In genomic region chr1:151924691-151925587, GRCh38 we compare ENCODE assay signal across 11 cellular contexts. TPM values are rescaled to one million over a fixed set of nuclear protein-coding genes. Genes with fewer than 3 reads are reported as not detected.
DNase-seq lines count a peak whose midpoint lies in the region; ATAC-seq and TF ChIP-seq lines count a peak whose summit lies in the region.
"Had no signal": no experiment of that assay in that cellular context is flagged by ENCODE, and none has a peak within 500 bp of the region (broad histone marks: within the 10 kb centered on the region; RNA-seq: fewer than 3 reads in every experiment).

No MANE protein-coding gene starts in this region.

- no peak for TF ChIP-seq CTCF in IMR-90 (conservative IDR thresholded peaks at IDR 0.05; ENCODE audit: low read depth, low read length)

- H3K4me2 ChIP-seq in IMR-90 (ENCODE audit: low read depth, low read length) (no peak overlapping the region), trophoblast cell (ENCODE audit: low read length) (no peak overlapping the region), GM23248 (ENCODE audit: unreplicated experiment) (no peak overlapping the region)

- ATAC-seq in IMR-90 (ENCODE audit: low read depth): peak; percentile 21; the same call in 1 of the 2 replicates
- peak; percentile 84 for ATAC-seq in activated T-helper 17 cell treated with anti-CD3 and anti-CD28 coated beads, Interleukin-2, amount 50 U/mL, for 72 hours (replicated peaks)

- H4K20me1 ChIP-seq in IMR-90 (ENCODE audit: insufficient read depth, low read length) (no peaks in the 10 kb centered on the region), GM23248 (ENCODE audit: insufficient read depth) (no peaks in the 10 kb centered on the region)

- POLR2A ChIA-PET in IMR-90 (lab: Charles Lee; ENCODE audit: unreplicated experiment): no interaction called here

- H4K8ac ChIP-seq in IMR-90 (ENCODE audit: low read depth in 2 of 2, low read length in 2 of 2) (no peak overlapping the region), trophoblast cell (ENCODE audit: low read depth, low read length) (no peak overlapping the region)

- H3K4me3 Mint-ChIP-seq in activated T-cell treated with anti-CD3 and anti-CD28 coated beads, Interleukin-2, amount 50 U/mL, for 24 hours: no peak overlapping the region
- peak overlapping the region; percentile 57 for H3K4me3 Mint-ChIP-seq in activated T-helper 17 cell treated with anti-CD3 and anti-CD28 coated beads, Interleukin-2, amount 50 U/mL, for 72 hours

- TF ChIP-seq POLR2A in IMR-90 (IDR thresholded peaks at IDR 0.05; ENCODE audit: low read depth, low read length): no peak

- in situ Hi-C loops in IMR-90 (cut with MboI; ENCODE audit: low sequenced_read_pairs) (no loop called here), GM23248 (cut with MboI) (no loop called here), ACHN (cut with HindIII; ENCODE audit: low pct_ligation_motif_present, low pct_unique_long_range_greater_than_20kb, low sequenced_read_pairs) (loop anchor here (25.0 kb wide), 1 partner anchor 87 kb away; no protein-coding TSS in a partner anchor)

- CTCF ChIA-PET in IMR-90 (lab: Yijun Ruan, JAX): interaction anchor here (1.0 kb wide), 1 partner anchor 77 kb away, joined by 3 read pairs; no protein-coding TSS in a partner anchor

- no peak overlapping the region for H2AFZ ChIP-seq in IMR-90 (replicated peaks; ENCODE audit: low read length, poor library complexity)
- no peak overlapping the region for H2AFZ ChIP-seq in trophoblast cell (ENCODE audit: insufficient read depth, low read length, poor library complexity)
- no peak overlapping the region for H2AFZ ChIP-seq in GM23248

- H3K4me1 Mint-ChIP-seq in activated T-cell treated with anti-CD3 and anti-CD28 coated beads, Interleukin-2, amount 50 U/mL, for 24 hours (ENCODE audit: low read depth): peaks cover 12% of the 10 kb centered on the region
- peaks cover 14% of the 10 kb centered on the region for H3K4me1 Mint-ChIP-seq in activated T-helper 17 cell treated with anti-CD3 and anti-CD28 coated beads, Interleukin-2, amount 50 U/mL, for 72 hours

- intact Hi-C loops in IMR-90 (cut with micrococcal nuclease): no loop called here

- H3K9ac ChIP-seq in IMR-90 (ENCODE audit: low read depth, low read length) (no peak overlapping the region), trophoblast cell (ENCODE audit: low read length) (no peak overlapping the region), GM23248 (no peak overlapping the region)

- H3K9me3 ChIP-seq in IMR-90 (ENCODE audit: control insufficient read depth, insufficient read depth, low read length) (no peaks in the 10 kb centered on the region), trophoblast cell (ENCODE audit: insufficient read depth, low read depth, low read length) (no peaks in the 10 kb centered on the region), GM23248 (ENCODE audit: low read depth) (no peaks in the 10 kb centered on the region)

- H2BK12ac ChIP-seq in trophoblast cell (ENCODE audit: low read length): no peak overlapping the region

- dilution Hi-C loops in IMR-90 (cut with HindIII; ENCODE audit: low sequenced_read_pairs, unreplicated experiment): loop anchor here (25.0 kb wide), 1 partner anchor 87 kb away; no protein-coding TSS in a partner anchor

- H3K36me3 ChIP-seq in IMR-90 (ENCODE audit: control insufficient read depth, insufficient read depth, low read length) (no peaks in the 10 kb centered on the region), trophoblast cell (ENCODE audit: control insufficient read depth in 1 of 2, insufficient read depth in 2 of 2, low read length in 2 of 2) (no peaks in the 10 kb centered on the region), GM23248 (ENCODE audit: low read depth) (no peaks in the 10 kb centered on the region)

- H3K79me2 ChIP-seq in trophoblast cell (ENCODE audit: control insufficient read depth, insufficient read depth, low read length, poor library complexity): no peaks in the 10 kb centered on the region
- no peaks in the 10 kb centered on the region for H3K79me2 ChIP-seq in GM23248 (ENCODE audit: insufficient read depth)

- H3K79me1 ChIP-seq in IMR-90 (ENCODE audit: low read depth in 1 of 2, low read length in 2 of 2) (no peaks in the 10 kb centered on the region), trophoblast cell (ENCODE audit: low read length) (no peaks in the 10 kb centered on the region)

- H3K14ac ChIP-seq in IMR-90 (replicated peaks; ENCODE audit: low read depth, low read length): no peak overlapping the region
- H3K14ac ChIP-seq in trophoblast cell (ENCODE audit: low read length): no peak overlapping the region

- H3K27ac ChIP-seq in IMR-90 (ENCODE audit: insufficient read depth, low read length) (no peak overlapping the region), trophoblast cell (ENCODE audit: low read depth, low read length) (no peak overlapping the region), GM23248 (no peak overlapping the region)

- no peak overlapping the region for H4K12ac ChIP-seq in trophoblast cell (ENCODE audit: low read depth, low read length)

- no TSS peak for BruUV-seq in IMR-90 (replicated peaks; lab: Mats Ljungman, UMichigan)

- no peak overlapping the region for H2BK15ac ChIP-seq in IMR-90 (ENCODE audit: low read depth, low read length)

- H3K9me3 Mint-ChIP-seq in activated T-cell treated with anti-CD3 and anti-CD28 coated beads, Interleukin-2, amount 50 U/mL, for 24 hours: no peaks in the 10 kb centered on the region
- no peaks in the 10 kb centered on the region for H3K9me3 Mint-ChIP-seq in activated T-helper 17 cell treated with anti-CD3 and anti-CD28 coated beads, Interleukin-2, amount 50 U/mL, for 72 hours

- no peak overlapping the region for H3K18ac ChIP-seq in IMR-90 (ENCODE audit: low read depth, low read length)
- H3K18ac ChIP-seq in trophoblast cell (ENCODE audit: low read length): no peak overlapping the region

- WGBS in IMR-90 (ENCODE audit: extremely low coverage in 2 of 2, insufficient read length in 1 of 2), 2 experiments: no CpG with 5 or more reads among the region's 1 CpG
- WGBS in trophoblast cell (ENCODE audit: extremely low coverage, insufficient coverage, insufficient read length): no CpG with 5 or more reads among the region's 1 CpG
- WGBS in GM23248 (ENCODE audit: low coverage in 1 of 2, low lambda C conversion rate in 2 of 2, missing lambda C conversion rate in 2 of 2), 2 experiments: 79 to 82% methylated on average over 1 of the region's 1 CpG

- no peak for DNase-seq in activated T-cell treated with anti-CD3 and anti-CD28 coated beads, Interleukin-2, amount 50 U/mL, for 24 hours
- DNase-seq in activated T-cell treated with anti-CD3 and anti-CD28 coated beads for 4 hours (no peak), IMR-90 (no peak), trophoblast cell (peak; percentile 57 to 89), NCI-H1417 treated with DMSO at 0.1 percent for 48 hours (lab: John Stamatoyannopoulos, UW) (no peak), GM23248 (no peak), ACHN (no peak)
- DNase-seq: caudate nucleus, NCI-H2171 had no signal

- H4K91ac ChIP-seq in IMR-90 (ENCODE audit: insufficient read depth, low read depth, low read length) (no peak overlapping the region), trophoblast cell (ENCODE audit: low read depth, low read length) (no peak overlapping the region)

- peak overlapping the region; percentile 60 for H3K27ac Mint-ChIP-seq in activated T-cell treated with anti-CD3 and anti-CD28 coated beads, Interleukin-2, amount 50 U/mL, for 24 hours
- H3K27ac Mint-ChIP-seq in activated T-helper 17 cell treated with anti-CD3 and anti-CD28 coated beads, Interleukin-2, amount 50 U/mL, for 72 hours: peak overlapping the region; percentile 86

- H3K4ac ChIP-seq in IMR-90 (ENCODE audit: low read depth, low read length): no peak overlapping the region
- H3K4ac ChIP-seq in trophoblast cell (ENCODE audit: low read depth, low read length): no peak overlapping the region

- no peak overlapping the region for H4K5ac ChIP-seq in IMR-90 (ENCODE audit: low read depth, low read length)

- H2AK5ac ChIP-seq in IMR-90 (ENCODE audit: low read depth, low read length): no peak overlapping the region
- H2AK5ac ChIP-seq in trophoblast cell (ENCODE audit: low read length): no peak overlapping the region

- no peak overlapping the region for H2AK9ac ChIP-seq in IMR-90 (replicated peaks; ENCODE audit: low read depth, low read length, poor library complexity)

- no peak overlapping the region for H2BK20ac ChIP-seq in IMR-90 (ENCODE audit: low read depth, low read length)

- no peak overlapping the region for H2BK5ac ChIP-seq in IMR-90 (ENCODE audit: low read depth, low read length, poor library complexity, severe bottlenecking)
- no peak overlapping the region for H2BK5ac ChIP-seq in trophoblast cell (ENCODE audit: low read depth, low read length, poor library complexity)

- H3K23ac ChIP-seq in IMR-90 (ENCODE audit: low read depth, low read length): no peak overlapping the region
- H3K23ac ChIP-seq in trophoblast cell (ENCODE audit: low read length): no peak overlapping the region

- H3K9me1 ChIP-seq in IMR-90 (ENCODE audit: insufficient read depth, low read length): no peaks in the 10 kb centered on the region; the same call in 1 of the 2 replicates

- H3K27me3 ChIP-seq in IMR-90 (ENCODE audit: control insufficient read depth, insufficient read depth, low read length): peaks cover 12% of the 10 kb centered on the region
- H3K27me3 ChIP-seq in trophoblast cell (ENCODE audit: insufficient read depth, low read length): no peaks in the 10 kb centered on the region
- H3K27me3 ChIP-seq in GM23248 (replicated peaks; ENCODE audit: insufficient read depth): no peaks in the 10 kb centered on the region

- H3K27me3 Mint-ChIP-seq in activated T-cell treated with anti-CD3 and anti-CD28 coated beads, Interleukin-2, amount 50 U/mL, for 24 hours: no peaks in the 10 kb centered on the region
- H3K27me3 Mint-ChIP-seq in activated T-helper 17 cell treated with anti-CD3 and anti-CD28 coated beads, Interleukin-2, amount 50 U/mL, for 72 hours: no peaks in the 10 kb centered on the region

- no peak overlapping the region for H3K56ac ChIP-seq in IMR-90 (ENCODE audit: extremely low read depth, insufficient read depth, low read length)

- no peaks in the 10 kb centered on the region for H3K36me3 Mint-ChIP-seq in activated T-cell treated with anti-CD3 and anti-CD28 coated beads, Interleukin-2, amount 50 U/mL, for 24 hours (ENCODE audit: low read depth)
- H3K36me3 Mint-ChIP-seq in activated T-helper 17 cell treated with anti-CD3 and anti-CD28 coated beads, Interleukin-2, amount 50 U/mL, for 72 hours (ENCODE audit: low read depth): no peaks in the 10 kb centered on the region

- H2BK120ac ChIP-seq in IMR-90 (ENCODE audit: low read depth, low read length) (no peak overlapping the region), trophoblast cell (ENCODE audit: insufficient read depth, low read length, poor library complexity) (no peak overlapping the region)

- no peaks in the 10 kb centered on the region for H3K9me2 ChIP-seq in GM23248 (ENCODE audit: insufficient read depth)

- H3K4me3 ChIP-seq in IMR-90 (ENCODE audit: insufficient read depth, low read depth, low read length) (no peak overlapping the region), trophoblast cell (ENCODE audit: low read depth, low read length) (no peak overlapping the region), GM23248 (no peak overlapping the region)
- H3K4me3 ChIP-seq: lung had no signal

- TF ChIP-seq RAD21 in IMR-90 (IDR thresholded peaks at IDR 0.05; ENCODE audit: low read length): no peak

- no peaks in the 10 kb centered on the region for H3F3A ChIP-seq in GM23248 (ENCODE audit: insufficient read depth)

- H3K4me1 ChIP-seq in IMR-90 (ENCODE audit: control insufficient read depth, insufficient read depth, low read length) (no peaks in the 10 kb centered on the region), trophoblast cell (ENCODE audit: control insufficient read depth in 1 of 2, insufficient read depth in 2 of 2, low read length in 2 of 2) (peaks cover 3 to 5% of the 10 kb centered on the region in 2 experiments), GM23248 (ENCODE audit: insufficient read depth) (no peaks in the 10 kb centered on the region)

RNA-seq across cellular contexts. Expression of gene THEM4, which starts 15.6 kb away (rescaled TPM):
- total RNA-seq in IMR-90 (2012; rRNA removed): 7.3 and 8.3 TPM in 2 replicates
- polyA plus RNA-seq in IMR-90 (2012; rRNA removed) (12.2 and 15.7 TPM in 2 replicates), GM23248 (2016; fragmentation: Nextera tagmentation; extraction: Ambion mirVana) (17.9 and 19.0 TPM in 2 replicates)
- 5.9 and 6.6 TPM in 2 replicates for polyA plus RNA-seq in IMR-90 (2012; cell fraction: cytosol; rRNA removed)
- 4.0 and 16.7 TPM in 2 replicates for polyA plus RNA-seq in IMR-90 (2012; cell fraction: nucleus; rRNA removed; ENCODE audit: low replicate concordance)
- total RNA-seq in activated T-helper 17 cell treated with anti-CD3 and anti-CD28 coated beads, Interleukin-2, amount 50 U/mL, for 72 hours: 10 to 100 TPM; 26.6 to 33.0 TPM
- polyA plus RNA-seq in trophoblast cell (2013): 5.0 and 5.5 TPM in 2 replicates
- total RNA-seq in GM23248 (2014; rRNA removed; shearing (Covaris generic)): 10.0 and 14.6 TPM in 2 replicates

Comparison
In these comparisons a context has a peak if more than half of its experiments do, and no peak if none do; other contexts are left out.
1. DNase-seq: peak in trophoblast cell (2 of 2); none in activated T-cell treated with anti-CD3 and anti-CD28 coated beads, Interleukin-2, amount 50 U/mL, for 24 hours (single experiment), activated T-cell treated with anti-CD3 and anti-CD28 coated beads for 4 hours (single experiment), IMR-90 (single experiment), NCI-H1417 treated with DMSO at 0.1 percent for 48 hours (single experiment), GM23248 (single experiment) and ACHN (single experiment).